In the genomic region with DNA sequence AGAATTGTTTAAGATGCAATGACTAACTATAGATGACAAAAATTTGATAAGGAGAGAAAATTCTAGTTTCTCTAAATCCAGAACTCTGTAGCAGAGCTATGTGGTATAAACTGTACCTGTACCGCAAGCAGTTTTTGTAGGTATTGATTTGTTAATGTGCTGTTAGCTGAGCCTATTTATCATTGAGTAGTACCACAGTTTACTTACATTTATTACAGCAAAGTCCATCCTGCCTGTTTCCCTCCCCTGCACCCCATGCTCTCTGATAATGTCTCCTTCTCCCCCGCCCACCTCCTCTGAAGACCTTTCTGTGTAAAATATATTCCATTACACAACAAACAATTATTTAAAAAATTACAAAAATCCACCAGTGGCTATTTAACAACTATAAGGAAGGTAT, we compare ENCODE assay signal across 36 cellular contexts.
DNase-seq lines count a peak whose midpoint lies in the region; ATAC-seq, FAIRE-seq and TF ChIP-seq lines count a peak whose summit lies in the region.
"Had no signal": no experiment of that assay in that cellular context is flagged by ENCODE, and none has a peak within 500 bp of the region (broad histone marks: within the 10 kb centered on the region; RNA-seq: fewer than 3 reads in every experiment).

No MANE protein-coding gene starts in this region.

- H3K27ac ChIP-seq in liver (ENCODE audit: low read depth in 1 of 2, low read length in 2 of 2) = no peak overlapping the region
- H3K27ac ChIP-seq in HepG2 (ENCODE audit: extremely low read length, insufficient read depth, low read length) = no peak overlapping the region
- no peak overlapping the region for H3K27ac ChIP-seq in right lobe of liver
- H3K27ac ChIP-seq: 22Rv1; A549; BLaER1; BLaER1 treated with 17β-estradiol and CSF1 and Interleukin-3, amounts not matched to agents 10 nM and 100 nM; C4-2B had no signal

- TF ChIP-seq EP300 in HepG2 (IDR thresholded peaks at IDR 0.05; ENCODE audit: low read depth in 2 of 2, low read length in 2 of 2) (no peak), HepG2 (CRISPR knock-in tag; IDR thresholded peaks at IDR 0.05; ENCODE audit: borderline replicate concordance) (no peak)

- peaks cover 6% of the 10 kb centered on the region for H3K9me3 Mint-ChIP-seq in activated naive CD8-positive, alpha-beta T cell (ENCODE audit: low read depth)
- no peaks in the 10 kb centered on the region for H3K9me3 Mint-ChIP-seq in activated naive CD8-positive, alpha-beta T cell treated with anti-CD3 and anti-CD28 coated beads for 36 hours
- H3K9me3 Mint-ChIP-seq: CD4-positive, alpha-beta memory T cell; CD4-positive, alpha-beta T cell had no signal

- WGBS in liver = 44% methylated on average over 2 of the region's 2 CpGs
- WGBS in HepG2 (ENCODE audit: low lambda C conversion rate) = 14% methylated on average over 2 of the region's 2 CpGs
- 39% methylated on average over 2 of the region's 2 CpGs for WGBS in right lobe of liver (ENCODE audit: insufficient coverage, low coverage, low lambda C conversion rate, missing lambda C conversion rate)

- no peaks in the 10 kb centered on the region for H3K79me2 ChIP-seq in HepG2 (ENCODE audit: insufficient read depth, low read length)

- intact Hi-C loops in HepG2 (cut with micrococcal nuclease; ENCODE audit: unreplicated experiment) (no loop called here), right lobe of liver (cut with DNase I) (no loop called here)

- no peak for DNase-seq in activated naive CD8-positive, alpha-beta T cell treated with anti-CD3 and anti-CD28 coated beads for 36 hours
- DNase-seq in HepG2 (ENCODE audit: low spot score) = no peak
- no peak for DNase-seq in left lobe of liver (ENCODE audit: low spot score)
- no peak for DNase-seq in right lobe of liver
- no peak for DNase-seq in pons (ENCODE audit: low spot score)
- DNase-seq in ureter (ENCODE audit: low spot score) = no peak
- DNase-seq: 8988T; ACHN; AML-193; BE2C; C1 segment of cervical spinal cord; Caco-2; Calu3; CD4-positive, alpha-beta memory T cell; CD4-positive, alpha-beta T cell; CD4-positive, CD25-positive, alpha-beta regulatory T cell; CD8-positive, alpha-beta memory T cell; CD8-positive, alpha-beta T cell; COR-L47; DMS 273 treated with DMSO at 0.1 percent for 48 hours; DMS153; DMS53; DMS79; DMS79 treated with DMSO at 0.1 percent for 48 hours; DND-41; EL had no signal

- H3K4me3 ChIP-seq in liver (ENCODE audit: low read depth in 1 of 3, low read length in 3 of 3) (no peak overlapping the region), HepG2 (replicated peaks in 1 of 3; ENCODE audit: insufficient read depth in 1 of 3, low read depth in 2 of 3, low read length in 3 of 3) (no peak overlapping the region), right lobe of liver (no peak overlapping the region)
- H3K4me3 ChIP-seq: A549; BLaER1; BLaER1 treated with 17β-estradiol and CSF1 and Interleukin-3, amounts not matched to agents 10 nM and 100 nM had no signal

- CTCF ChIA-PET in HepG2 (lab: Yijun Ruan, JAX; ENCODE audit: low intra/inter-chr PET ratio, low total read pairs) = no interaction called here

- H3K27me3 Mint-ChIP-seq in activated naive CD8-positive, alpha-beta T cell = no peaks in the 10 kb centered on the region
- no peaks in the 10 kb centered on the region for H3K27me3 Mint-ChIP-seq in activated naive CD8-positive, alpha-beta T cell treated with anti-CD3 and anti-CD28 coated beads for 36 hours
- H3K27me3 Mint-ChIP-seq: B cell; CD4-positive, CD25-positive, alpha-beta regulatory T cell had no signal

- H3K4me2 ChIP-seq in HepG2 (ENCODE audit: low read depth, low read length) = no peak overlapping the region
- H3K4me2 ChIP-seq: A549; BLaER1; BLaER1 treated with 17β-estradiol and CSF1 and Interleukin-3, amounts not matched to agents 10 nM and 100 nM had no signal

- H3K9me3 ChIP-seq in liver (ENCODE audit: control insufficient read depth in 4 of 4, low read length in 3 of 4) (no peaks in the 10 kb centered on the region), HepG2 (ENCODE audit: low read length) (no peaks in the 10 kb centered on the region), right lobe of liver (no peaks in the 10 kb centered on the region)
- H3K9me3 ChIP-seq: A549, BE2C, Caco-2 had no signal

- H3K9ac ChIP-seq in liver (ENCODE audit: low read depth in 1 of 2, low read length in 2 of 2) (no peak overlapping the region), HepG2 (ENCODE audit: insufficient read depth, low read depth, low read length) (no peak overlapping the region)
- H3K9ac ChIP-seq: BLaER1; BLaER1 treated with 17β-estradiol and CSF1 and Interleukin-3, amounts not matched to agents 10 nM and 100 nM had no signal

- ATAC-seq in HepG2 = no peak
- peak; percentile 73 for ATAC-seq in left lobe of liver
- peak; percentile 61 to 84 (median 79) for ATAC-seq in right lobe of liver
- ATAC-seq: A549; CD8-positive, alpha-beta T cell had no signal

- TF ChIP-seq CTCF in liver (IDR thresholded peaks at IDR 0.05; ENCODE audit: low read depth, low read length, missing input control) (no peak), HepG2 (CRISPR knock-in tag; IDR thresholded peaks at IDR 0.05) (no peak), right lobe of liver (IDR thresholded peaks at IDR 0.05) (no peak)

- peak overlapping the region; percentile 8 for H3K27ac Mint-ChIP-seq in activated naive CD8-positive, alpha-beta T cell
- no peak overlapping the region for H3K27ac Mint-ChIP-seq in activated naive CD8-positive, alpha-beta T cell treated with anti-CD3 and anti-CD28 coated beads for 36 hours
- H3K27ac Mint-ChIP-seq: B cell; CD14-positive monocyte; CD4-positive, alpha-beta memory T cell; CD4-positive, alpha-beta T cell; CD4-positive, CD25-positive, alpha-beta regulatory T cell; CD8-positive, alpha-beta memory T cell; CD8-positive, alpha-beta T cell had no signal

- no peak overlapping the region for H2AFZ ChIP-seq in HepG2 (ENCODE audit: low read length)

- H3K27me3 ChIP-seq in liver (ENCODE audit: control insufficient read depth in 4 of 4, insufficient read depth in 4 of 4, low read length in 3 of 4) (no peaks in the 10 kb centered on the region), HepG2 (ENCODE audit: control insufficient read depth in 1 of 2, insufficient read depth in 2 of 2, low read length in 2 of 2) (no peaks in the 10 kb centered on the region), right lobe of liver (no peaks in the 10 kb centered on the region)
- H3K27me3 ChIP-seq: BE2C; BLaER1; BLaER1 treated with 17β-estradiol and CSF1 and Interleukin-3, amounts not matched to agents 10 nM and 100 nM had no signal

- TF ChIP-seq RAD21 in liver (IDR thresholded peaks at IDR 0.05) (no peak), HepG2 (CRISPR knock-in tag; IDR thresholded peaks at IDR 0.05) (no peak)

- H3K4me3 Mint-ChIP-seq in activated naive CD8-positive, alpha-beta T cell = no peak overlapping the region
- H3K4me3 Mint-ChIP-seq in activated naive CD8-positive, alpha-beta T cell treated with anti-CD3 and anti-CD28 coated beads for 36 hours = no peak overlapping the region
- H3K4me3 Mint-ChIP-seq: B cell; CD14-positive monocyte; CD4-positive, alpha-beta memory T cell; CD4-positive, alpha-beta T cell; CD4-positive, CD25-positive, alpha-beta regulatory T cell; CD8-positive, alpha-beta memory T cell; CD8-positive, alpha-beta T cell had no signal

- no peaks in the 10 kb centered on the region for H3K36me3 Mint-ChIP-seq in activated naive CD8-positive, alpha-beta T cell
- no peaks in the 10 kb centered on the region for H3K36me3 Mint-ChIP-seq in activated naive CD8-positive, alpha-beta T cell treated with anti-CD3 and anti-CD28 coated beads for 36 hours
- H3K36me3 Mint-ChIP-seq: CD14-positive monocyte; CD4-positive, alpha-beta memory T cell; CD4-positive, CD25-positive, alpha-beta regulatory T cell; CD8-positive, alpha-beta memory T cell; CD8-positive, alpha-beta T cell had no signal

- BruUV-seq in HepG2 (replicated peaks; lab: Mats Ljungman, UMichigan) = no TSS peak

- FAIRE-seq in HepG2 (lab: Jason Lieb, UNC) = no peak
- FAIRE-seq: A204.1, A549 had no signal

- POLR2A ChIA-PET in HepG2 (lab: Yijun Ruan, JAX) = no interaction called here

- no peaks in the 10 kb centered on the region for H3K36me3 ChIP-seq in liver (ENCODE audit: control insufficient read depth in 4 of 4, insufficient read depth in 3 of 4, low read depth in 1 of 4, low read length in 3 of 4)
- no peaks in the 10 kb centered on the region for H3K36me3 ChIP-seq in HepG2 (replicated peaks in 1 of 2; ENCODE audit: control insufficient read depth in 1 of 2, insufficient read depth in 2 of 2, low read length in 2 of 2)
- no peaks in the 10 kb centered on the region for H3K36me3 ChIP-seq in right lobe of liver
- H3K36me3 ChIP-seq: BE2C; BLaER1; BLaER1 treated with 17β-estradiol and CSF1 and Interleukin-3, amounts not matched to agents 10 nM and 100 nM had no signal

- H3K4me1 ChIP-seq in liver (ENCODE audit: control insufficient read depth in 4 of 4, insufficient read depth in 4 of 4, low read length in 3 of 4) = peaks cover 0 to 5% (median 1%) of the 10 kb centered on the region in 4 donors
- no peaks in the 10 kb centered on the region for H3K4me1 ChIP-seq in HepG2 (ENCODE audit: insufficient read depth, low read length)
- H3K4me1 ChIP-seq in right lobe of liver = peaks cover 0 to 5% (median 0%) of the 10 kb centered on the region in 4 donors
- H3K4me1 ChIP-seq: A549; BE2C; BLaER1; BLaER1 treated with 17β-estradiol and CSF1 and Interleukin-3, amounts not matched to agents 10 nM and 100 nM; Caco-2 had no signal

- no peaks in the 10 kb centered on the region for H4K20me1 ChIP-seq in HepG2 (ENCODE audit: insufficient read depth, low read length)
- H4K20me1 ChIP-seq: BLaER1; BLaER1 treated with 17β-estradiol and CSF1 and Interleukin-3, amounts not matched to agents 10 nM and 100 nM had no signal

- TF ChIP-seq POLR2A in HepG2 (IDR thresholded peaks at IDR 0.05; ENCODE audit: insufficient read depth in 1 of 2, low read depth in 2 of 2, low read length in 2 of 2) (no peak), right lobe of liver (IDR thresholded peaks at IDR 0.05) (no peak)

- H3K4me1 Mint-ChIP-seq in activated naive CD8-positive, alpha-beta T cell (ENCODE audit: low read depth) = no peaks in the 10 kb centered on the region
- H3K4me1 Mint-ChIP-seq in activated naive CD8-positive, alpha-beta T cell treated with anti-CD3 and anti-CD28 coated beads for 36 hours = no peaks in the 10 kb centered on the region
- H3K4me1 Mint-ChIP-seq: B cell; CD14-positive monocyte; CD4-positive, alpha-beta memory T cell; CD4-positive, CD25-positive, alpha-beta regulatory T cell; CD8-positive, alpha-beta memory T cell had no signal

- in situ Hi-C loops in HepG2 (cut with HindIII; ENCODE audit: extremely low pct_ligation_motif_present, low pct_unique_long_range_greater_than_20kb) = no loop called here

TF ChIP-seq in liver, 16 proteins besides CTCF, POLR2A, EP300 and RAD21 (continues in another document):
- no peak for TF ChIP-seq NR2F2 (IDR thresholded peaks at IDR 0.05)
- TF ChIP-seq, protein P1, sequence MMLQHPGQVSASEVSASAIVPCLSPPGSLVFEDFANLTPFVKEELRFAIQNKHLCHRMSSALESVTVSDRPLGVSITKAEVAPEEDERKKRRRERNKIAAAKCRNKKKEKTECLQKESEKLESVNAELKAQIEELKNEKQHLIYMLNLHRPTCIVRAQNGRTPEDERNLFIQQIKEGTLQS (IDR thresholded peaks at IDR 0.05) = no peak
